28 cellular contexts compared by ENCODE assay signal in the genomic region with DNA sequence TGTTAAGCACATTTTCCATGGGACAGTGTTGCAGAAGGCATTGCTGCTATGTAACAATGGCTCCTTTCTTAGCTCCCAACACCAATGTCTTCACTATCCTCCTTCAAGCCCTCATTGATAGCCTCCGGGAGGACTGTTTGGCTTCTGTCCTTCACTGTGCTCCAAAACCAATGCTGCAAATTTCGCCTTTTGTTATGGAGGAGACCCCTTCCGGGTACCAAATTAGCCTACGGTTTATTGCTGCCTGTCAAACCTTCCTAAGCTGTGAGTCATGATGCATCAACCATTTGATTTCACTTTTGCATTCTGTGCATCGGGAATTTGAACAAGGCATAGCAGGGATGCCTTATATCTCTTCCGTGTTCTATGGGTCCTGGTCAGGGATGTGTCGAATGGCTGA.
"Had no signal": no experiment of that assay in that cellular context is flagged by ENCODE, and none has a peak within 500 bp of the region (broad histone marks: within the 10 kb centered on the region; RNA-seq: fewer than 3 reads in every experiment).

No MANE protein-coding gene starts in this region.

- H3K4me3 ChIP-seq: ascending aorta, heart right ventricle, left lung, lower lobe of right lung, neural progenitor cell, spleen, thoracic aorta had no signal

- H3K36me3 Mint-ChIP-seq: activated naive CD8-positive, alpha-beta T cell treated with anti-CD3 and anti-CD28 coated beads, Interleukin-2, amount 10 ng/mL, durations not matched to agents 7 days and 5 days; natural killer cell; neural progenitor cell; T-cell; type B pancreatic cell had no signal

- H3K27me3 Mint-ChIP-seq: dendritic cell treated with granulocyte-macrophage colony-stimulating factor and Interleukin-4, amounts not matched to agents 40 ng/mL and 50 ng/mL, for 4 days had no signal

- H2AFZ ChIP-seq: neural progenitor cell had no signal

- H3K9ac ChIP-seq: neural progenitor cell had no signal

- H3K27me3 ChIP-seq: ascending aorta, neural progenitor cell had no signal

- H3K27ac ChIP-seq: ascending aorta, heart right ventricle, left lung, lower lobe of right lung, neural progenitor cell, spleen, thoracic aorta had no signal

- H3K9me3 ChIP-seq: ascending aorta, heart right ventricle, left lung, lower lobe of right lung, spleen, thoracic aorta had no signal

- H3K4me1 ChIP-seq: ascending aorta, heart right ventricle, left lung, lower lobe of right lung, spleen had no signal

- H3K36me3 ChIP-seq: ascending aorta, heart right ventricle, left lung, lower lobe of right lung, neural progenitor cell, spleen, thoracic aorta had no signal

- H3K9me3 Mint-ChIP-seq: activated naive CD4-positive, alpha-beta T cell treated with anti-CD3 and anti-CD28 coated beads for 36 hours; activated naive CD8-positive, alpha-beta T cell treated with anti-CD3 and anti-CD28 coated beads, Interleukin-2, amount 10 ng/mL, durations not matched to agents 7 days and 5 days; dendritic cell treated with granulocyte-macrophage colony-stimulating factor and Interleukin-4, amounts not matched to agents 40 ng/mL and 50 ng/mL, for 4 days; natural killer cell; neural progenitor cell; stimulated activated naive CD8-positive, alpha-beta T cell treated with anti-CD3 and anti-CD28 coated beads, Interleukin-15, Interleukin-2, amounts not matched to agents 100 ng/mL and 50 ng/mL, for 24 hours; T-cell; type B pancreatic cell had no signal

- H3K4me1 Mint-ChIP-seq: activated CD4-positive, alpha-beta T cell treated with anti-CD3 and anti-CD28 coated beads for 36 hours; activated naive CD8-positive, alpha-beta T cell treated with anti-CD3 and anti-CD28 coated beads, Interleukin-2, amount 10 ng/mL, durations not matched to agents 7 days and 5 days; natural killer cell had no signal

- H3K4me2 ChIP-seq: neural progenitor cell had no signal

- H3K4me3 Mint-ChIP-seq: activated CD4-positive, alpha-beta T cell treated with anti-CD3 and anti-CD28 coated beads for 36 hours; activated naive CD4-positive, alpha-beta T cell treated with anti-CD3 and anti-CD28 coated beads for 36 hours; activated naive CD8-positive, alpha-beta T cell treated with anti-CD3 and anti-CD28 coated beads, Interleukin-2, amount 10 ng/mL, durations not matched to agents 7 days and 5 days; dendritic cell treated with granulocyte-macrophage colony-stimulating factor and Interleukin-4, amounts not matched to agents 40 ng/mL and 50 ng/mL, for 4 days; endodermal cell; natural killer cell; neural progenitor cell; stimulated activated naive CD8-positive, alpha-beta T cell treated with anti-CD3 and anti-CD28 coated beads, Interleukin-15, Interleukin-2, amounts not matched to agents 100 ng/mL and 50 ng/mL, for 24 hours; T-cell; type B pancreatic cell had no signal

- ATAC-seq: activated CD4-positive, alpha-beta T cell treated with anti-CD3 and anti-CD28 coated beads for 36 hours; esophagus mucosa; heart right ventricle; left lung; lower lobe of right lung; natural killer cell; right cardiac atrium; T-cell had no signal

- H3K27ac Mint-ChIP-seq: activated CD4-positive, alpha-beta T cell treated with anti-CD3 and anti-CD28 coated beads for 36 hours; activated naive CD4-positive, alpha-beta T cell treated with anti-CD3 and anti-CD28 coated beads for 36 hours; activated naive CD8-positive, alpha-beta T cell treated with anti-CD3 and anti-CD28 coated beads, Interleukin-2, amount 10 ng/mL, durations not matched to agents 7 days and 5 days; dendritic cell treated with granulocyte-macrophage colony-stimulating factor and Interleukin-4, amounts not matched to agents 40 ng/mL and 50 ng/mL, for 4 days; endodermal cell; natural killer cell; neural progenitor cell; stimulated activated naive CD8-positive, alpha-beta T cell treated with anti-CD3 and anti-CD28 coated beads, Interleukin-15, Interleukin-2, amounts not matched to agents 100 ng/mL and 50 ng/mL, for 24 hours; T-cell; type B pancreatic cell had no signal

- DNase-seq: activated CD4-positive, alpha-beta T cell treated with anti-CD3 and anti-CD28 coated beads for 36 hours; activated CD4-positive, alpha-beta T cell treated with anti-CD3 and anti-CD28 coated beads, Interleukin-2, amount 50 U/mL, for 48 hours; activated CD4-positive, CD25-positive, alpha-beta regulatory T cell; activated CD8-positive, alpha-beta memory T cell treated with anti-CD3 and anti-CD28 coated beads for 24 hours; activated effector memory CD4-positive, alpha-beta T cell treated with Interleukin-2 at 50 U/mL for 16 hours; activated naive CD4-positive, alpha-beta T cell treated with anti-CD3 and anti-CD28 coated beads for 36 hours; activated naive CD8-positive, alpha-beta T cell treated with anti-CD3 and anti-CD28 coated beads, Interleukin-2, amount 10 ng/mL, durations not matched to agents 7 days and 5 days; central memory CD4-positive, alpha-beta T cell; endodermal cell; foreskin fibroblast; heart right ventricle; left lung; lower lobe of right lung; mesendoderm; natural killer cell; occipital lobe; posterior cingulate gyrus; right cardiac atrium; spleen; stimulated activated CD4-positive, alpha-beta T cell treated with anti-CD3 and anti-CD28 coated beads, Interleukin-2, amount 100 ng/mL, for 48 hours; T-cell had no signal
